24 cellular contexts compared by ENCODE assay signal in genomic region chr16:14434860-14435259, GRCh38.
DNase-seq lines count a peak whose midpoint lies in the region; ATAC-seq, FAIRE-seq and TF ChIP-seq lines count a peak whose summit lies in the region.
"Had no signal": no experiment of that assay in that cellular context is flagged by ENCODE, and none has a peak within 500 bp of the region (broad histone marks: within the 10 kb centered on the region; RNA-seq: fewer than 3 reads in every experiment).

No MANE protein-coding gene starts in this region.

- no peak for FAIRE-seq in H1 (lab: Jason Lieb, UNC)
- FAIRE-seq: GM12878 had no signal

- H3K4me2 ChIP-seq in BLaER1, result peak overlapping the region; percentile 83
- no peak overlapping the region for H3K4me2 ChIP-seq in GM23338
- H3K4me2 ChIP-seq in H1 (ENCODE audit: insufficient read depth in 1 of 2, low read depth in 2 of 2, low read length in 2 of 2), result 0 out of 4 replicates have a peak overlapping the region, but pooled peaks of 1 of the 2 experiments have one; percentile 28
- H3K4me2 ChIP-seq: SK-N-SH had no signal

- H3K4me1 ChIP-seq in BLaER1 (peaks cover 52% of the 10 kb centered on the region), GM23338 (ENCODE audit: insufficient read depth) (no peaks in the 10 kb centered on the region), H1 (replicated peaks in 1 of 4; ENCODE audit: control insufficient read depth in 3 of 4, insufficient read depth in 4 of 4, low read length in 3 of 4) (no peaks in the 10 kb centered on the region)
- H3K4me1 ChIP-seq: Peyer's patch had no signal

- TF ChIP-seq EP300 in H1 (IDR thresholded peaks at IDR 0.05; ENCODE audit: borderline replicate concordance in 1 of 2, low read depth in 2 of 2, low read length in 2 of 2), result no peak

- H3K27me3 ChIP-seq in BLaER1 (no peaks in the 10 kb centered on the region), GM23338 (ENCODE audit: insufficient read depth) (no peaks in the 10 kb centered on the region), H1 (replicated peaks in 1 of 4; ENCODE audit: control insufficient read depth in 3 of 4, extremely low read depth in 1 of 4, insufficient read depth in 3 of 4, low read length in 3 of 4) (no peaks in the 10 kb centered on the region)
- H3K27me3 ChIP-seq: Peyer's patch had no signal

- POLR2A ChIA-PET in H1 (lab: Charles Lee; ENCODE audit: partially characterized antibody), result no interaction called here

- no peak overlapping the region for H3K4me3 ChIP-seq in BLaER1
- no peak overlapping the region for H3K4me3 ChIP-seq in GM23338
- no peak overlapping the region for H3K4me3 ChIP-seq in H1 (ENCODE audit: extremely low read depth in 1 of 4, insufficient read depth in 2 of 4, low read depth in 3 of 4, low read length in 4 of 4)
- H3K4me3 ChIP-seq: GM12878, GM23248, Peyer's patch had no signal

- H2AK5ac ChIP-seq in H1 (ENCODE audit: low read depth, low read length), result no peak overlapping the region

- H3K4me3 Mint-ChIP-seq in GM23338, result no peak overlapping the region
- no peak overlapping the region for H3K4me3 Mint-ChIP-seq in nephron progenitor cell
- H3K4me3 Mint-ChIP-seq in immature natural killer cell, result no peak overlapping the region
- H3K4me3 Mint-ChIP-seq: B cell, HFFc6, IgD-negative memory B cell had no signal

- H3K18ac ChIP-seq in H1 (ENCODE audit: extremely low read depth, low read length), result no peak overlapping the region

- H3K4me1 Mint-ChIP-seq in GM23338 (peaks cover 15% of the 10 kb centered on the region), nephron progenitor cell (peaks cover 18% of the 10 kb centered on the region), immature natural killer cell (peaks cover 29 to 32% of the 10 kb centered on the region in 2 donors)
- H3K4me1 Mint-ChIP-seq: B cell had no signal

- H3K36me3 ChIP-seq in BLaER1, result peaks cover 25% of the 10 kb centered on the region
- H3K36me3 ChIP-seq in GM23338 (ENCODE audit: insufficient read depth), result no peaks in the 10 kb centered on the region
- peaks cover 0 to 5% (median 1%) of the 10 kb centered on the region in 4 experiments; a peak in 2 of 8 replicates for H3K36me3 ChIP-seq in H1 (ENCODE audit: control insufficient read depth in 2 of 4, insufficient read depth in 4 of 4, low read length in 3 of 4)

- no peak overlapping the region for H3K14ac ChIP-seq in H1 (ENCODE audit: insufficient read length)

- H2BK5ac ChIP-seq in H1 (ENCODE audit: low read depth, low read length), result no peak overlapping the region

- H3K36me3 Mint-ChIP-seq in GM23338 (ENCODE audit: low read depth), result peaks cover 26% of the 10 kb centered on the region; the same call in 2 of the 3 replicates
- peaks cover 30% of the 10 kb centered on the region for H3K36me3 Mint-ChIP-seq in nephron progenitor cell (ENCODE audit: low read depth)
- peaks cover 10 to 21% (median 16%) of the 10 kb centered on the region in 3 donors for H3K36me3 Mint-ChIP-seq in immature natural killer cell

- no peak overlapping the region for H2BK15ac ChIP-seq in H1 (ENCODE audit: low read length)

- H2AFZ ChIP-seq in GM23338 (no peak overlapping the region), H1 (ENCODE audit: low read length) (no peak overlapping the region)
- H2AFZ ChIP-seq: GM23248 had no signal

- WGBS in H1 (ENCODE audit: extremely low coverage in 1 of 2, insufficient coverage in 1 of 2, insufficient read length in 1 of 2, insufficient replicate concordance in 2 of 2, low coverage in 1 of 2, low lambda C conversion rate in 2 of 2, missing lambda C conversion rate in 1 of 2), 2 experiments, result 72% methylated on average over 8 of the region's 8 CpGs; no CpG with 5 or more reads in 1 of the 2 experiments

- 0 out of 2 replicates have a peak, but pooled peaks cover 2% of the 10 kb centered on the region for H3K23me2 ChIP-seq in H1 (ENCODE audit: low read depth, low read length)

- H3K79me2 ChIP-seq in GM23338 (replicated peaks; ENCODE audit: insufficient read depth) (no peaks in the 10 kb centered on the region), H1 (ENCODE audit: control insufficient read depth in 1 of 2, insufficient read depth in 2 of 2, low read length in 2 of 2) (no peaks in the 10 kb centered on the region)

- no peak overlapping the region for H4K5ac ChIP-seq in H1 (ENCODE audit: insufficient read length, low read depth, low read length)

- no peak overlapping the region for H3K56ac ChIP-seq in H1 (replicated peaks; ENCODE audit: insufficient read length, low read depth, low read length)

- 0 out of 2 replicates have a peak overlapping the region, but pooled peaks have one; percentile 68 for H2BK12ac ChIP-seq in H1 (ENCODE audit: low read depth, low read length)

- no peak overlapping the region for H4K91ac ChIP-seq in H1 (replicated peaks; ENCODE audit: insufficient read length, low read length)

- H3K9ac ChIP-seq in BLaER1, result no peak overlapping the region
- H3K9ac ChIP-seq in H1 (replicated peaks in 1 of 4; ENCODE audit: extremely low read depth in 1 of 4, low read depth in 3 of 4, low read length in 3 of 4), result no peak overlapping the region
- H3K9ac ChIP-seq: GM23248, SK-N-SH had no signal

- TF ChIP-seq RAD21 in H1 (IDR thresholded peaks at IDR 0.05 in 1 of 2, conservative IDR thresholded peaks at IDR 0.05 in 1 of 2; ENCODE audit: low read depth in 2 of 2, low read length in 2 of 2), result no peak

- H3K4ac ChIP-seq in H1 (replicated peaks; ENCODE audit: insufficient read length, low read depth, low read length), result no peak overlapping the region

- H3K23ac ChIP-seq in H1 (ENCODE audit: insufficient read length), result no peak overlapping the region

- H2BK20ac ChIP-seq in H1 (ENCODE audit: low read length), result no peak overlapping the region

- H3K9me3 Mint-ChIP-seq in GM23338 (0 out of 3 replicates have a peak, but pooled peaks cover 5% of the 10 kb centered on the region), nephron progenitor cell (peaks cover 8% of the 10 kb centered on the region), immature natural killer cell (no peaks in the 10 kb centered on the region)
- H3K9me3 Mint-ChIP-seq: CD8-positive, alpha-beta memory T cell; HFFc6 had no signal

- H3K9me2 ChIP-seq in GM23338 (ENCODE audit: insufficient read depth), result no peaks in the 10 kb centered on the region
- H3K9me2 ChIP-seq: SK-N-SH had no signal

- peak; percentile 88 for ATAC-seq in GM23338
- no peak for ATAC-seq in GM18861 (IDR thresholded peaks at IDR 0.05; ENCODE audit: unreplicated experiment)
- no peak for ATAC-seq in HG02623 (IDR thresholded peaks at IDR 0.05; ENCODE audit: unreplicated experiment)
- no peak for ATAC-seq in GM21390 (IDR thresholded peaks at IDR 0.05; ENCODE audit: unreplicated experiment)
- ATAC-seq: GM12878 had no signal

- H3K79me1 ChIP-seq in H1 (ENCODE audit: low read depth, low read length), result no peaks in the 10 kb centered on the region

- 0 out of 2 replicates have a peak, but pooled peaks cover 6% of the 10 kb centered on the region for H3F3A ChIP-seq in GM23338 (replicated peaks; ENCODE audit: low read depth)

- H3K27me3 Mint-ChIP-seq in GM23338 (ENCODE audit: insufficient read depth, low read depth, poor library complexity) (peaks cover 4% of the 10 kb centered on the region), nephron progenitor cell (ENCODE audit: low read depth, poor library complexity) (peaks cover 3% of the 10 kb centered on the region), immature natural killer cell (ENCODE audit: low read depth in 3 of 3) (peaks cover 0 to 3% (median 0%) of the 10 kb centered on the region in 3 donors)
- H3K27me3 Mint-ChIP-seq: B cell; CD8-positive, alpha-beta memory T cell; IgD-negative memory B cell had no signal

- no peak overlapping the region for H4K8ac ChIP-seq in H1 (ENCODE audit: extremely low read depth, insufficient read depth, low read length)

- DNase-seq in GM23338 (ENCODE audit: low spot score) (peak; percentile 55), H1 (ENCODE audit: low read depth in 1 of 2, low spot score in 2 of 2) (no peak), nephron progenitor cell (no peak), immature natural killer cell (no peak)
- DNase-seq: ACHN; CD8-positive, alpha-beta memory T cell; DND-41; GDM1; GM23248; HFFc6; NCI-H1105; NCI-H1694 treated with DMSO at 0.1 percent for 48 hours; NCI-H226; NCI-H524 treated with DMSO at 0.1 percent for 48 hours; Peyer's patch; SHP77; SK-N-SH had no signal

- H3K27ac ChIP-seq in BLaER1, result no peak overlapping the region
- H3K27ac ChIP-seq in GM23338 (ENCODE audit: low read depth), result no peak overlapping the region
- no peak overlapping the region for H3K27ac ChIP-seq in H1 (ENCODE audit: low read depth, low read length)
- H3K27ac ChIP-seq: GM23248, Peyer's patch had no signal

- H2BK120ac ChIP-seq in H1 (replicated peaks; ENCODE audit: low read depth, low read length), result no peak overlapping the region

- H4K20me1 ChIP-seq in BLaER1 (no peaks in the 10 kb centered on the region), GM23338 (replicated peaks; ENCODE audit: insufficient read depth) (no peaks in the 10 kb centered on the region), H1 (replicated peaks in 1 of 2; ENCODE audit: control insufficient read depth in 1 of 2, insufficient read depth in 2 of 2, low read length in 2 of 2) (no peaks in the 10 kb centered on the region)

- no peak for TF ChIP-seq POLR2A in H1 (IDR thresholded peaks at IDR 0.05; ENCODE audit: control extremely low read depth in 1 of 2, low read depth in 2 of 2, low read length in 2 of 2)

- CTCF ChIA-PET in H1 (lab: Charles Lee; ENCODE audit: partially characterized antibody), result no interaction called here

- H3K27ac Mint-ChIP-seq in GM23338 (peak overlapping the region; percentile 92), nephron progenitor cell (peak overlapping the region; percentile 13), immature natural killer cell (peak overlapping the region in 2 of 6 donors; percentile 37 to 45)
- H3K27ac Mint-ChIP-seq: B cell, HFFc6 had no signal

- peaks cover 7% of the 10 kb centered on the region; the same call in 1 of the 2 replicates for H3K9me3 ChIP-seq in BLaER1
- H3K9me3 ChIP-seq in H1 (ENCODE audit: insufficient read depth in 2 of 2, low read depth in 1 of 2, low read length in 1 of 2), result peaks cover 0 to 3% of the 10 kb centered on the region in 2 experiments; a peak in 1 of 4 replicates
- H3K9me3 ChIP-seq: Peyer's patch, SK-N-SH had no signal

- TF ChIP-seq CTCF in GM23338 (conservative IDR thresholded peaks at IDR 0.05; ENCODE audit: low read depth in 2 of 2) (no peak), H1 (IDR thresholded peaks at IDR 0.05; ENCODE audit: control extremely low read depth in 1 of 3, insufficient read depth in 1 of 3, low read depth in 1 of 3, low read length in 3 of 3) (no peak), nephron progenitor cell (IDR thresholded peaks at IDR 0.05) (no peak)

TF ChIP-seq in GM23338, 12 proteins besides CTCF, POLR2A, EP300 and RAD21 (continues in another document):
- no peak for TF ChIP-seq JUNB (IDR thresholded peaks at IDR 0.05; ENCODE audit: unreplicated experiment)
- no peak for TF ChIP-seq STAT1 (IDR thresholded peaks at IDR 0.05; ENCODE audit: unreplicated experiment)
- TF ChIP-seq NANOG (IDR thresholded peaks at IDR 0.05; ENCODE audit: borderline replicate concordance), result no peak

TF ChIP-seq in H1, 55 proteins besides CTCF, POLR2A, EP300 and RAD21 (continues in another document):
- TF ChIP-seq MAFK (IDR thresholded peaks at IDR 0.05; ENCODE audit: low read depth, low read length), result peak; percentile 79
- no peak for TF ChIP-seq KDM1A (IDR thresholded peaks at IDR 0.05; ENCODE audit: borderline replicate concordance, low read length)
- peak; percentile 72 for TF ChIP-seq TEAD4 (IDR thresholded peaks at IDR 0.05; ENCODE audit: low read depth, low read length)
- TF ChIP-seq BACH1 (IDR thresholded peaks at IDR 0.05; ENCODE audit: low read length), result peak; percentile 51; the same call in 1 of the 2 replicates
